In the genomic region with DNA sequence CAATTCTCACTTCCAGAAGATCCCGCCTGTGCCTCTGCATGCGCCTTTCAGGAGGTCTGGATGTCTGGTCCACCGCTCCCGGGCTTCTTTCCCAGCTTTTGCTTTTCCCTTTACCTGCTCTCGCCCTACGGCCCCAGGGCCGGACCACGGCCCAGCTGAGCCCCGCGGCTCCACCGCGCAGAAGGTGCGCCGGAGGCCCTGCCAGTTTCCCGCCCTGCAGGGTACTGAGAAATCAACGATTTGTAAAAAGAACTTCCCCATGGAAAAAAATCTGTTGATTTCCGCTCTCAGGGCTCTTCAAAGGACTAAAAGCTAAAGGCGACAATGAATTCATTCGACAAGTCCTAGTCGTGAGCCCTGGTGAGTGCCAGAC, we compare ENCODE assay signal across 8 cellular contexts. TPM values are rescaled to one million over a fixed set of nuclear protein-coding genes. Genes with fewer than 3 reads are reported as not detected.
DNase-seq lines count a peak whose midpoint lies in the region; ATAC-seq and TF ChIP-seq lines count a peak whose summit lies in the region.

No MANE protein-coding gene starts in this region.

- no peaks in the 10 kb centered on the region for H3K9me2 ChIP-seq in OCI-LY1 (ENCODE audit: low read depth, low read length)

- H3K27ac Mint-ChIP-seq in CD14-positive monocyte (peak overlapping the region in 6 of 7 donors; percentile 89 to 96 (median 92)), nephron progenitor cell (no peak overlapping the region)

- H4K20me1 ChIP-seq in OCI-LY1 (ENCODE audit: insufficient read depth, low read length): no peaks in the 10 kb centered on the region

- DNase-seq in CD14-positive monocyte (ENCODE audit: low spot score) (no peak), epithelial cell of proximal tubule (ENCODE audit: low read depth) (no peak), nephron progenitor cell (no peak), HK-2 (ENCODE audit: unreplicated experiment) (no peak), islet precursor cell (no peak), AG08396 (ENCODE audit: low spot score) (no peak)

- H2AFZ ChIP-seq in OCI-LY1 (ENCODE audit: low read length): no peak overlapping the region

- H3K9me3 ChIP-seq in OCI-LY1 (ENCODE audit: low read length): no peaks in the 10 kb centered on the region

- H3K9ac ChIP-seq in OCI-LY1 (ENCODE audit: low read length): peak overlapping the region; percentile 47; the same call in 1 of the 2 replicates

- H3K4me2 ChIP-seq in OCI-LY1 (ENCODE audit: low read length): peak overlapping the region; percentile 48

- H3K36me3 ChIP-seq in OCI-LY1 (ENCODE audit: insufficient read depth, low read length): no peaks in the 10 kb centered on the region

- peaks cover 17% of the 10 kb centered on the region for H3K4me1 Mint-ChIP-seq in CD14-positive monocyte
- H3K4me1 Mint-ChIP-seq in nephron progenitor cell: peaks cover 19% of the 10 kb centered on the region

- H3K4me1 ChIP-seq in OCI-LY1 (ENCODE audit: insufficient read depth, low read length, severe bottlenecking): peaks cover 5% of the 10 kb centered on the region

- intact Hi-C loops in CD14-positive monocyte (cut with micrococcal nuclease): no loop called here

- H3K79me2 ChIP-seq in OCI-LY1 (ENCODE audit: insufficient read depth, low read length): no peaks in the 10 kb centered on the region

- H3K9me3 Mint-ChIP-seq in CD14-positive monocyte (no peaks in the 10 kb centered on the region), nephron progenitor cell (no peaks in the 10 kb centered on the region)

- H3K27me3 ChIP-seq in OCI-LY1 (ENCODE audit: insufficient read depth, low read length): no peaks in the 10 kb centered on the region

- peaks cover 5 to 12% (median 10%) of the 10 kb centered on the region in 3 donors for H3K27me3 Mint-ChIP-seq in CD14-positive monocyte (ENCODE audit: low read depth in 3 of 3)
- peaks cover 35% of the 10 kb centered on the region for H3K27me3 Mint-ChIP-seq in nephron progenitor cell (ENCODE audit: low read depth, poor library complexity)

- no peak overlapping the region for H3K27ac ChIP-seq in OCI-LY1 (ENCODE audit: low read depth, low read length, poor library complexity, severe bottlenecking)

- H3K36me3 Mint-ChIP-seq in CD14-positive monocyte: no peaks in the 10 kb centered on the region
- no peaks in the 10 kb centered on the region for H3K36me3 Mint-ChIP-seq in nephron progenitor cell (ENCODE audit: low read depth)

- no peak for ATAC-seq in HG02973 (IDR thresholded peaks at IDR 0.05; ENCODE audit: unreplicated experiment)

- H3K4me3 Mint-ChIP-seq in CD14-positive monocyte: peak overlapping the region; percentile 94 to 98
- peak overlapping the region; percentile 73 for H3K4me3 Mint-ChIP-seq in nephron progenitor cell

- H3F3A ChIP-seq in OCI-LY1 (ENCODE audit: insufficient read depth, low read length): no peaks in the 10 kb centered on the region

- no peak for TF ChIP-seq CTCF in CD14-positive monocyte (IDR thresholded peaks at IDR 0.05)
- no peak for TF ChIP-seq CTCF in OCI-LY1 (IDR thresholded peaks at IDR 0.05; ENCODE audit: low read length)
- TF ChIP-seq CTCF in epithelial cell of proximal tubule (conservative IDR thresholded peaks at IDR 0.05; ENCODE audit: low read depth, low read length): no peak
- no peak for TF ChIP-seq CTCF in nephron progenitor cell (IDR thresholded peaks at IDR 0.05)

- H3K4me3 ChIP-seq in OCI-LY1 (ENCODE audit: low read depth, low read length, poor library complexity, severe bottlenecking) (peak overlapping the region; percentile 51), epithelial cell of proximal tubule (ENCODE audit: low read depth, low read length) (peak overlapping the region; percentile 68)

RNA-seq across cellular contexts. Expression of gene RNU1-2, which starts 7.0 kb away (rescaled TPM):
- not detected for polyA plus RNA-seq in CD14-positive monocyte
- total RNA-seq in epithelial cell of proximal tubule: under 0.01 TPM in 2 replicates

RNA-seq across cellular contexts. Expression of gene CROCC, which starts 32.9 kb away (rescaled TPM):
- under 1 TPM; 0.21 to 0.69 TPM for polyA plus RNA-seq in CD14-positive monocyte
- total RNA-seq in epithelial cell of proximal tubule: 15.2 and 17.7 TPM in 2 replicates
